12 cellular contexts compared by ENCODE assay signal in genomic region chr19:46898731-46899130, GRCh38. TPM values are rescaled to one million over a fixed set of nuclear protein-coding genes. Genes with fewer than 3 reads are reported as not detected.
DNase-seq lines count a peak whose midpoint lies in the region; ATAC-seq, FAIRE-seq and TF ChIP-seq lines count a peak whose summit lies in the region.
"Had no signal": no experiment of that assay in that cellular context is flagged by ENCODE, and none has a peak within 500 bp of the region (broad histone marks: within the 10 kb centered on the region; RNA-seq: fewer than 3 reads in every experiment).

No MANE protein-coding gene starts in this region.

- ATAC-seq in heart right ventricle (peak in 7 of 8 donors; percentile 40 to 70 (median 54)), GM18505 (IDR thresholded peaks at IDR 0.05; ENCODE audit: unreplicated experiment) (no peak)
- ATAC-seq: naive thymus-derived CD4-positive, alpha-beta T cell had no signal

- H3K9me3 Mint-ChIP-seq in progenitor cell of endocrine pancreas (ENCODE audit: low read depth), result no peaks in the 10 kb centered on the region
- H3K9me3 Mint-ChIP-seq: CD4-positive, alpha-beta T cell; naive thymus-derived CD4-positive, alpha-beta T cell had no signal

- no peak for TF ChIP-seq CTCF in heart right ventricle (IDR thresholded peaks at IDR 0.05)
- TF ChIP-seq CTCF in progenitor cell of endocrine pancreas (IDR thresholded peaks at IDR 0.05; ENCODE audit: unreplicated experiment), result no peak

- intact Hi-C loops in heart right ventricle (cut with DNase I), result no loop called here

- no peaks in the 10 kb centered on the region for H3K27me3 Mint-ChIP-seq in progenitor cell of endocrine pancreas
- H3K27me3 Mint-ChIP-seq: CD4-positive, alpha-beta T cell; naive thymus-derived CD4-positive, alpha-beta T cell had no signal

- peaks cover 5% of the 10 kb centered on the region for H3K36me3 Mint-ChIP-seq in progenitor cell of endocrine pancreas (ENCODE audit: insufficient read depth)

- TF ChIP-seq POLR2A in GM18505 (IDR thresholded peaks at IDR 0.05; ENCODE audit: borderline replicate concordance, extremely low read depth, insufficient read depth, insufficient read length), result no peak

- peak; percentile 74 for FAIRE-seq in G401.6 (lab: Jason Lieb, UNC)

- H3K36me3 ChIP-seq in heart right ventricle, result no peaks in the 10 kb centered on the region

- no peaks in the 10 kb centered on the region for H3K27me3 ChIP-seq in heart right ventricle

- 46 to 50% methylated on average over 5 of the region's 5 CpGs for whole genome bisulfite sequencing in heart right ventricle, 2 donors

- no peaks in the 10 kb centered on the region for H3K9me3 ChIP-seq in heart right ventricle

- H3K27ac Mint-ChIP-seq in progenitor cell of endocrine pancreas, result peak overlapping the region; percentile 26
- H3K27ac Mint-ChIP-seq: CD4-positive, alpha-beta T cell had no signal

- peak; percentile 69 for DNase-seq in astrocyte of the hippocampus (ENCODE audit: low read depth, low spot score)
- DNase-seq in heart right ventricle, result peak in 1 of 2 donors; percentile 34
- DNase-seq in progenitor cell of endocrine pancreas (ENCODE audit: low spot score, unreplicated experiment), result no peak
- no peak for DNase-seq in activated CD4-positive, alpha-beta T cell treated with anti-CD3 and anti-CD28 coated beads, Interleukin-2, amount 50 U/mL, for 1 hour
- no peak for DNase-seq in NCI-H510A treated with DMSO at 0.1 percent for 48 hours (lab: John Stamatoyannopoulos, UW)
- DNase-seq in activated T-cell treated with anti-CD3 and anti-CD28 coated beads for 4 hours, result no peak
- DNase-seq: amniotic stem cell; CD4-positive, alpha-beta T cell; naive thymus-derived CD4-positive, alpha-beta T cell; SW 1271 had no signal

- peaks cover 9 to 65% (median 45%) of the 10 kb centered on the region in 9 donors for H3K4me1 ChIP-seq in heart right ventricle

- H3K4me3 Mint-ChIP-seq in progenitor cell of endocrine pancreas (ENCODE audit: low read depth), result no peak overlapping the region
- H3K4me3 Mint-ChIP-seq: CD4-positive, alpha-beta T cell; naive thymus-derived CD4-positive, alpha-beta T cell had no signal

- H3K4me3 ChIP-seq in heart right ventricle, result no peak overlapping the region

- H3K27ac ChIP-seq in heart right ventricle, result peak overlapping the region in 1 of 10 donors; percentile 26

- peaks cover 32% of the 10 kb centered on the region for H3K4me1 Mint-ChIP-seq in progenitor cell of endocrine pancreas (ENCODE audit: low read depth)

RNA-seq across cellular contexts. Expression of gene ARHGAP35, which starts 37.9 kb away (rescaled TPM):
- 10 to 100 TPM; 69.1 to 96.5 (median 74.0) TPM for total RNA-seq in heart right ventricle
- 10 to 100 TPM; 20.8 to 23.3 TPM for polyA plus RNA-seq in heart right ventricle
- 84.9 and 86.0 TPM in 2 replicates for total RNA-seq in progenitor cell of endocrine pancreas

RNA-seq across cellular contexts. Expression of gene AP2S1, which starts 48.1 kb away (rescaled TPM):
- 100 to 1,000 TPM in 2 of 10 donors, 10 to 100 TPM in 8; 68.7 to 123 (median 79.0) TPM for total RNA-seq in heart right ventricle
- 100 to 1,000 TPM in 1 of 2 donors, 10 to 100 TPM in 1; 96.9 to 192 TPM for polyA plus RNA-seq in heart right ventricle
- total RNA-seq in progenitor cell of endocrine pancreas, result 96.9 and 103 TPM in 2 replicates
